ENCODE assay signal across 8 cellular contexts in the genomic region with DNA sequence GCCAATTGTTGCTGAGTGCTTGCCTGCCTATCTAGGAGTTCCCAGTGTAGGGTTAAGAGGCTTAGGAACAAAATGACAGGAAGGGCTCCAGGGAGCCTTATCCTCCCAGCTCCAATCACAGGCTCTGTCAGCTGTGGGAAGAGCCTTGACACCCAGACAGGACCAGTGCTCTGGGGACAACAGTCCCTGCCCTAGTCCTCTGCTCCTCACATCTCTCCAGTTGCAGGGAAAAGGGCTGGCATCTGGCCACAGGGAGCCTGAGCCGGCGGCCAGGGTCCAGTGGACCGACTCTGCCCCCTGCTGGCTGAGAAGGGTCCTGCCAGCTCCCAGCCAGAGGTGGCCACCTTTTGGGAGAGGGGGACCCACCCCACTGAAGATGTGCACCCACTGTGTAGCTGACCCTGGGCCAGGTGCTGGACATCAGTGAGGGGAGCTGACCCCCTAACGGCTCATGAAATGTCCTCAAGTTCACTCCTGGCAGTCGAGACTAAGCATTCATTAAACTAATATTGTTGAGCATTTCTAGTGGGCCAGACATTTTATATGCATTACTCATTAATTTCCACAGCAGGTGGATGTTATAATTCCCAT. TPM values are rescaled to one million over a fixed set of nuclear protein-coding genes. Genes with fewer than 3 reads are reported as not detected.
DNase-seq lines count a peak whose midpoint lies in the region; ATAC-seq and TF ChIP-seq lines count a peak whose summit lies in the region.

No MANE protein-coding gene starts in this region.

- no peak overlapping the region for H3K9ac ChIP-seq in SK-N-SH

- no peaks in the 10 kb centered on the region for H4K20me1 ChIP-seq in SK-N-SH (ENCODE audit: insufficient read depth)

- no peak for TF ChIP-seq EP300 in SK-N-SH (IDR thresholded peaks at IDR 0.05; ENCODE audit: borderline replicate concordance in 1 of 2, low read depth in 1 of 2, low read length in 1 of 2)

- DNase-seq in D341Med (ENCODE audit: low spot score) (peak; percentile 74), SK-N-SH (peak; percentile 84), amygdala (lab: John Stamatoyannopoulos, UW) (peak in 51 of 56 donors; percentile 24 to 85 (median 58)), left cardiac atrium (peak; percentile 92), renal cortical epithelial cell (ENCODE audit: low read depth) (peak; percentile 53)

- peak; percentile 93 for TF ChIP-seq CTCF in SK-N-SH (IDR thresholded peaks at IDR 0.05)

- WGBS in SK-N-SH (ENCODE audit: low lambda C conversion rate) = 45% methylated on average over 2 of the region's 5 CpGs

- H3K9me3 ChIP-seq in KOPT-K1 (ENCODE audit: insufficient read depth, low read length, poor library complexity, severe bottlenecking) = no peaks in the 10 kb centered on the region
- H3K9me3 ChIP-seq in SK-N-SH = no peaks in the 10 kb centered on the region

- peaks cover 16% of the 10 kb centered on the region for H3F3A ChIP-seq in SK-N-SH (replicated peaks; ENCODE audit: insufficient read depth)

- H3K4me2 ChIP-seq in SK-N-SH = no peak overlapping the region

- no peaks in the 10 kb centered on the region for H3K9me2 ChIP-seq in SK-N-SH

- POLR2A ChIA-PET in SK-N-SH (lab: Yijun Ruan, JAX) = interaction anchor here (1.6 to 15.0 kb wide), 2 partner anchors 16 to 62 kb away, joined by 8 to 234 read pairs; a partner anchor contains a TSS

- H3K79me2 ChIP-seq in SK-N-SH (ENCODE audit: insufficient read depth) = no peaks in the 10 kb centered on the region

- CTCF ChIA-PET in SK-N-SH (lab: Yijun Ruan, JAX) = interaction anchor here (0.7 to 14.0 kb wide), 33 partner anchors 9 to 534 kb away, joined by 3 to 198 read pairs (median 4); a partner anchor contains a TSS

- peak; percentile 93 for TF ChIP-seq RAD21 in SK-N-SH (IDR thresholded peaks at IDR 0.05; ENCODE audit: low read length)

- no peaks in the 10 kb centered on the region for H3K27me3 ChIP-seq in SK-N-SH (ENCODE audit: insufficient read depth)

- no peak overlapping the region for H2AFZ ChIP-seq in SK-N-SH (ENCODE audit: low read depth)

- H3K27ac ChIP-seq in KOPT-K1 (ENCODE audit: low read depth, low read length, poor library complexity, severe bottlenecking) (peak overlapping the region; percentile 90), SK-N-SH (ENCODE audit: low read depth in 2 of 2, low read length in 1 of 2) (peak overlapping the region in 1 of 2 experiments; percentile 99; a peak in 2 of 4 replicates)

- H3K4me3 ChIP-seq in SK-N-SH (ENCODE audit: low read depth in 2 of 2, low read length in 1 of 2) = no peak overlapping the region; a peak in 1 of 4 replicates

- intact Hi-C loops in left cardiac atrium (cut with DNase I) = loop anchor here (5.0 to 10.0 kb wide), 5 partner anchors 112 to 282 kb away; no protein-coding TSS in a partner anchor

- peaks cover 68% of the 10 kb centered on the region for H3K36me3 ChIP-seq in KOPT-K1 (ENCODE audit: insufficient read depth, low read length)
- H3K36me3 ChIP-seq in SK-N-SH (replicated peaks in 1 of 2; ENCODE audit: control insufficient read depth in 1 of 2, insufficient read depth in 2 of 2, low read length in 1 of 2) = peaks cover 33 to 35% of the 10 kb centered on the region in 2 experiments

- ATAC-seq in left cardiac atrium (peak in 1 of 2 donors; percentile 28), HG03280 (IDR thresholded peaks at IDR 0.05; ENCODE audit: unreplicated experiment) (no peak), GM19324 (IDR thresholded peaks at IDR 0.05; ENCODE audit: low FRiP score, unreplicated experiment) (no peak)

- H3K4me1 ChIP-seq in SK-N-SH (ENCODE audit: control insufficient read depth in 1 of 2, insufficient read depth in 2 of 2, low read depth in 1 of 2, low read length in 1 of 2) = peaks cover 3 to 51% of the 10 kb centered on the region in 2 experiments

TF ChIP-seq in SK-N-SH, 30 proteins besides CTCF, POLR2A, EP300 and RAD21:
- TF ChIP-seq, protein P1, sequence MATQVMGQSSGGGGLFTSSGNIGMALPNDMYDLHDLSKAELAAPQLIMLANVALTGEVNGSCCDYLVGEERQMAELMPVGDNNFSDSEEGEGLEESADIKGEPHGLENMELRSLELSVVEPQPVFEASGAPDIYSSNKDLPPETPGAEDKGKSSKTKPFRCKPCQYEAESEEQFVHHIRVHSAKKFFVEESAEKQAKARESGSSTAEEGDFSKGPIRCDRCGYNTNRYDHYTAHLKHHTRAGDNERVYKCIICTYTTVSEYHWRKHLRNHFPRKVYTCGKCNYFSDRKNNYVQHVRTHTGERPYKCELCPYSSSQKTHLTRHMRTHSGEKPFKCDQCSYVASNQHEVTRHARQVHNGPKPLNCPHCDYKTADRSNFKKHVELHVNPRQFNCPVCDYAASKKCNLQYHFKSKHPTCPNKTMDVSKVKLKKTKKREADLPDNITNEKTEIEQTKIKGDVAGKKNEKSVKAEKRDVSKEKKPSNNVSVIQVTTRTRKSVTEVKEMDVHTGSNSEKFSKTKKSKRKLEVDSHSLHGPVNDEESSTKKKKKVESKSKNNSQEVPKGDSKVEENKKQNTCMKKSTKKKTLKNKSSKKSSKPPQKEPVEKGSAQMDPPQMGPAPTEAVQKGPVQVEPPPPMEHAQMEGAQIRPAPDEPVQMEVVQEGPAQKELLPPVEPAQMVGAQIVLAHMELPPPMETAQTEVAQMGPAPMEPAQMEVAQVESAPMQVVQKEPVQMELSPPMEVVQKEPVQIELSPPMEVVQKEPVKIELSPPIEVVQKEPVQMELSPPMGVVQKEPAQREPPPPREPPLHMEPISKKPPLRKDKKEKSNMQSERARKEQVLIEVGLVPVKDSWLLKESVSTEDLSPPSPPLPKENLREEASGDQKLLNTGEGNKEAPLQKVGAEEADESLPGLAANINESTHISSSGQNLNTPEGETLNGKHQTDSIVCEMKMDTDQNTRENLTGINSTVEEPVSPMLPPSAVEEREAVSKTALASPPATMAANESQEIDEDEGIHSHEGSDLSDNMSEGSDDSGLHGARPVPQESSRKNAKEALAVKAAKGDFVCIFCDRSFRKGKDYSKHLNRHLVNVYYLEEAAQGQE (IDR thresholded peaks at IDR 0.05; ENCODE audit: low read depth, low read length) = no peak
- TF ChIP-seq FOXJ3 (CRISPR knock-in tag; IDR thresholded peaks at IDR 0.05) = no peak
- peak; percentile 88 for TF ChIP-seq SMC3 (IDR thresholded peaks at IDR 0.05; ENCODE audit: low read depth, low read length)
- 0 out of 2 replicates have a peak, but pooled peaks have one; percentile 12 for TF ChIP-seq RCOR1 (IDR thresholded peaks at IDR 0.05; ENCODE audit: low read length)
- TF ChIP-seq EZH2phosphoT487 (IDR thresholded peaks at IDR 0.05; ENCODE audit: borderline replicate concordance, low read depth) = no peak
- no peak for TF ChIP-seq GATA2 (CRISPR knock-in tag; IDR thresholded peaks at IDR 0.05)
- TF ChIP-seq, protein P2, sequence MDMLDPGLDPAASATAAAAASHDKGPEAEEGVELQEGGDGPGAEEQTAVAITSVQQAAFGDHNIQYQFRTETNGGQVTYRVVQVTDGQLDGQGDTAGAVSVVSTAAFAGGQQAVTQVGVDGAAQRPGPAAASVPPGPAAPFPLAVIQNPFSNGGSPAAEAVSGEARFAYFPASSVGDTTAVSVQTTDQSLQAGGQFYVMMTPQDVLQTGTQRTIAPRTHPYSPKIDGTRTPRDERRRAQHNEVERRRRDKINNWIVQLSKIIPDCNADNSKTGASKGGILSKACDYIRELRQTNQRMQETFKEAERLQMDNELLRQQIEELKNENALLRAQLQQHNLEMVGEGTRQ (IDR thresholded peaks at IDR 0.05; ENCODE audit: borderline replicate concordance, low read depth, low read length) = no peak
- no peak for TF ChIP-seq JUND (IDR thresholded peaks at IDR 0.05)
- TF ChIP-seq, protein P3, sequence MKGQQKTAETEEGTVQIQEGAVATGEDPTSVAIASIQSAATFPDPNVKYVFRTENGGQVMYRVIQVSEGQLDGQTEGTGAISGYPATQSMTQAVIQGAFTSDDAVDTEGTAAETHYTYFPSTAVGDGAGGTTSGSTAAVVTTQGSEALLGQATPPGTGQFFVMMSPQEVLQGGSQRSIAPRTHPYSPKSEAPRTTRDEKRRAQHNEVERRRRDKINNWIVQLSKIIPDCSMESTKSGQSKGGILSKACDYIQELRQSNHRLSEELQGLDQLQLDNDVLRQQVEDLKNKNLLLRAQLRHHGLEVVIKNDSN (IDR thresholded peaks at IDR 0.05; ENCODE audit: borderline replicate concordance, low read depth) = no peak
- TF ChIP-seq POLR2AphosphoS5 (IDR thresholded peaks at IDR 0.05; ENCODE audit: low read depth, low read length) = no peak
- TF ChIP-seq TAF1 (IDR thresholded peaks at IDR 0.05; ENCODE audit: borderline replicate concordance, low read depth, low read length) = no peak
- TF ChIP-seq, protein P4, sequence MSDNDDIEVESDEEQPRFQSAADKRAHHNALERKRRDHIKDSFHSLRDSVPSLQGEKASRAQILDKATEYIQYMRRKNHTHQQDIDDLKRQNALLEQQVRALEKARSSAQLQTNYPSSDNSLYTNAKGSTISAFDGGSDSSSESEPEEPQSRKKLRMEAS (IDR thresholded peaks at IDR 0.05; ENCODE audit: low read depth) = no peak
- TF ChIP-seq ELF1 (IDR thresholded peaks at IDR 0.05) = no peak
- TF ChIP-seq SIN3A (IDR thresholded peaks at IDR 0.05; ENCODE audit: borderline replicate concordance, low read depth, low read length) = no peak
- TF ChIP-seq TCF12 (IDR thresholded peaks at IDR 0.05) = no peak
- no peak for TF ChIP-seq GABPA (IDR thresholded peaks at IDR 0.05; ENCODE audit: low read depth)
- peak; percentile 67 for TF ChIP-seq NFIC (IDR thresholded peaks at IDR 0.05; ENCODE audit: borderline replicate concordance)
- peak; percentile 32 for TF ChIP-seq CHD2 (IDR thresholded peaks at IDR 0.05; ENCODE audit: low read length, partially characterized antibody)

RNA-seq across cellular contexts. Expression of a gene that starts 17.6 kb away (rescaled TPM):
- polyA plus RNA-seq in SK-N-SH (2012; rRNA removed) = 22.9 and 25.8 TPM in 2 replicates
- polyA plus RNA-seq in SK-N-SH (2012; cell fraction: cytosol; rRNA removed) = 15.6 and 19.0 TPM in 2 replicates
- polyA plus RNA-seq in SK-N-SH (2012; cell fraction: nucleus; rRNA removed) = 38.8 and 40.0 TPM in 2 replicates
- 10 to 100 TPM; 25.8 to 33.4 TPM for total RNA-seq in left cardiac atrium
- 24.8 and 33.8 TPM in 2 replicates for total RNA-seq in renal cortical epithelial cell
